Comparison of ENCODE assay signal across 8 cellular contexts in the genomic region with DNA sequence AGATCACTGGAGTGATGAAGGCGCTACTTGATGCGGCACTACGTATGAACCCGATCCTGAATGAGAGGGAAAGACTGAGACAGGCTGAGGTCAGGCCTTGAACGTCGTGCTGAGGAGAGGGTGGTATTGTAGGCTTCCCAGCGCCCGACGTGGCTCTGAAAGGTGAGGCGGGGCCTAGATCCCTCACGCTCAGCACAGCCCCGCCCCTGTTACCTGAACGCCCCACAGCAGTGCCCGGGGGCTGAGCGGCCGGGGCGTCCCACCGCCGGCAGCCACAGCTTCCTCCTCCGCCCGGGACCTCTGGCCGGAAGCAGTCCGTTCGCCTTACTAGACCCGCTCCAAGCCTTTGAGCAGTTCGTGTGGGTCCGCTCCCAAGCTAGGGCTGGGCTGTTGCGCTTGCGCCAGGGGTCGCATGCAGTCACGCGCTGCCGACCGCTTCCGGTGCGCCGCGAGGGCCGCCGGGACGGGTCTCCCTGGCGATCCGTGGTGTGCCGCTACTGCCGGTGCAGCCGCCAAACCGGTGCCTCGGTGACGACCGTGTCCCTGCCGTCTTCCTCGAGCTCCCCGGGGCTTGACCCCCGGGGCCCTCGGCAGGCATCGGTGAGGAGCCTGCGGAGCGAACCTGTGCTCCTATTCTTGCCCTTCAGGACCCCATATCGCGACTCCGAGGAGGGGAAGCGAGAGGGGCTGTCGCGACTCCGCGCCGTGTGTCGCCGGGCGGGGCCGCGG. TPM values are rescaled to one million over a fixed set of nuclear protein-coding genes. Genes with fewer than 3 reads are reported as not detected.
DNase-seq lines count a peak whose midpoint lies in the region; TF ChIP-seq lines count a peak whose summit lies in the region.

A gene with protein sequence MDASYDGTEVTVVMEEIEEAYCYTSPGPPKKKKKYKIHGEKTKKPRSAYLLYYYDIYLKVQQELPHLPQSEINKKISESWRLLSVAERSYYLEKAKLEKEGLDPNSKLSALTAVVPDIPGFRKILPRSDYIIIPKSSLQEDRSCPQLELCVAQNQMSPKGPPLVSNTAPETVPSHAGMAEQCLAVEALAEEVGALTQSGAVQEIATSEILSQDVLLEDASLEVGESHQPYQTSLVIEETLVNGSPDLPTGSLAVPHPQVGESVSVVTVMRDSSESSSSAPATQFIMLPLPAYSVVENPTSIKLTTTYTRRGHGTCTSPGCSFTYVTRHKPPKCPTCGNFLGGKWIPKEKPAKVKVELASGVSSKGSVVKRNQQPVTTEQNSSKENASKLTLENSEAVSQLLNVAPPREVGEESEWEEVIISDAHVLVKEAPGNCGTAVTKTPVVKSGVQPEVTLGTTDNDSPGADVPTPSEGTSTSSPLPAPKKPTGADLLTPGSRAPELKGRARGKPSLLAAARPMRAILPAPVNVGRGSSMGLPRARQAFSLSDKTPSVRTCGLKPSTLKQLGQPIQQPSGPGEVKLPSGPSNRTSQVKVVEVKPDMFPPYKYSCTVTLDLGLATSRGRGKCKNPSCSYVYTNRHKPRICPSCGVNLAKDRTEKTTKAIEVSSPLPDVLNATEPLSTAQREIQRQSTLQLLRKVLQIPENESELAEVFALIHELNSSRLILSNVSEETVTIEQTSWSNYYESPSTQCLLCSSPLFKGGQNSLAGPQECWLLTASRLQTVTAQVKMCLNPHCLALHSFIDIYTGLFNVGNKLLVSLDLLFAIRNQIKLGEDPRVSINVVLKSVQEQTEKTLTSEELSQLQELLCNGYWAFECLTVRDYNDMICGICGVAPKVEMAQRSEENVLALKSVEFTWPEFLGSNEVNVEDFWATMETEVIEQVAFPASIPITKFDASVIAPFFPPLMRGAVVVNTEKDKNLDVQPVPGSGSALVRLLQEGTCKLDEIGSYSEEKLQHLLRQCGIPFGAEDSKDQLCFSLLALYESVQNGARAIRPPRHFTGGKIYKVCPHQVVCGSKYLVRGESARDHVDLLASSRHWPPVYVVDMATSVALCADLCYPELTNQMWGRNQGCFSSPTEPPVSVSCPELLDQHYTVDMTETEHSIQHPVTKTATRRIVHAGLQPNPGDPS (N-terminal part only) (plus strand): TSS at position 479 of the 729 bp plus-strand sequence. CDS start 4,114 bp downstream, outside the sequence.
Gene TIGD6, minus strand, starts transcription at position 394 of the 729 bp plus-strand sequence. CDS start 4,306 bp downstream, outside the sequence.

- TF ChIP-seq EP300 in suprapubic skin (IDR thresholded peaks at IDR 0.05), result no peak

- H3K27me3 ChIP-seq in SJSA1 (replicated peaks) (no peaks in the 10 kb centered on the region), suprapubic skin (no peaks in the 10 kb centered on the region)

- peaks cover 16% of the 10 kb centered on the region for H3K36me3 Mint-ChIP-seq in activated naive CD4-positive, alpha-beta T cell treated with anti-CD3 and anti-CD28 coated beads, Interleukin-2, amount 10 ng/mL, durations not matched to agents 7 days and 5 days

- no peaks in the 10 kb centered on the region for H3K27me3 Mint-ChIP-seq in activated naive CD4-positive, alpha-beta T cell treated with anti-CD3 and anti-CD28 coated beads, Interleukin-2, amount 10 ng/mL, durations not matched to agents 7 days and 5 days

- DNase-seq in GM04504 (ENCODE audit: low read depth), result peak; percentile 83
- peak; percentile 85 for DNase-seq in HFF-Myc (ENCODE audit: extremely low read depth, low read depth)
- peak; percentile 95 for DNase-seq in MV-4-11 (lab: John Stamatoyannopoulos, UW)
- DNase-seq in SJSA1 (ENCODE audit: low read depth in 1 of 2, low spot score in 2 of 2), result peak; percentile 94 to 98
- peak; percentile 90 for DNase-seq in activated naive CD4-positive, alpha-beta T cell treated with anti-CD3 and anti-CD28 coated beads, Interleukin-2, amount 10 ng/mL, durations not matched to agents 7 days and 5 days
- DNase-seq in germinal center (ENCODE audit: low spot score), result peak; percentile 91
- DNase-seq in nucleus accumbens (lab: John Stamatoyannopoulos, UW), result peak; percentile 43 to 94 (median 87)
- DNase-seq in suprapubic skin (ENCODE audit: low spot score in 2 of 2), result peak; percentile 93 to 95

- TF ChIP-seq POLR2A in suprapubic skin (IDR thresholded peaks at IDR 0.05), result peak; percentile 16 to 83

- H3K4me1 Mint-ChIP-seq in activated naive CD4-positive, alpha-beta T cell treated with anti-CD3 and anti-CD28 coated beads, Interleukin-2, amount 10 ng/mL, durations not matched to agents 7 days and 5 days, result peaks cover 41% of the 10 kb centered on the region

- peak within 1 kb of the TSS; percentile 96 for H3K27ac Mint-ChIP-seq in activated naive CD4-positive, alpha-beta T cell treated with anti-CD3 and anti-CD28 coated beads, Interleukin-2, amount 10 ng/mL, durations not matched to agents 7 days and 5 days

- H3K27ac ChIP-seq in SJSA1, result peak within 1 kb of the TSS; percentile 83
- H3K27ac ChIP-seq in suprapubic skin, result peak within 1 kb of the TSS; percentile 95

- TF ChIP-seq CTCF in HFF-Myc (IDR thresholded peaks at IDR 0.05; ENCODE audit: low read depth, low read length, missing control alignments) (no peak), suprapubic skin (IDR thresholded peaks at IDR 0.05) (no peak)

- H3K36me3 ChIP-seq in SJSA1, result peaks cover 48% of the 10 kb centered on the region
- H3K36me3 ChIP-seq in suprapubic skin, result peaks cover 14% of the 10 kb centered on the region

- H3K4me3 ChIP-seq in HFF-Myc (replicated peaks; ENCODE audit: low read depth, low read length), result peak within 1 kb of the TSS; percentile 62
- peak within 1 kb of the TSS; percentile 90 for H3K4me3 ChIP-seq in SJSA1
- peak within 1 kb of the TSS; percentile 89 for H3K4me3 ChIP-seq in suprapubic skin

- H3K4me3 Mint-ChIP-seq in activated naive CD4-positive, alpha-beta T cell treated with anti-CD3 and anti-CD28 coated beads, Interleukin-2, amount 10 ng/mL, durations not matched to agents 7 days and 5 days, result peak within 1 kb of the TSS; percentile 82

- peaks cover 25% of the 10 kb centered on the region for H3K4me1 ChIP-seq in SJSA1 (replicated peaks)
- H3K4me1 ChIP-seq in suprapubic skin, result peaks cover 44% of the 10 kb centered on the region

- H3K9me3 ChIP-seq in SJSA1 (replicated peaks), result no peaks in the 10 kb centered on the region
- no peaks in the 10 kb centered on the region for H3K9me3 ChIP-seq in suprapubic skin

- CTCF ChIA-PET in activated naive CD4-positive, alpha-beta T cell treated with anti-CD3 and anti-CD28 coated beads, Interleukin-2, amount 10 ng/mL, durations not matched to agents 7 days and 5 days (lab: Charles Lee), result interaction anchor here (0.8 to 2.6 kb wide), 6 partner anchors 10 to 344 kb away, joined by 3 to 15 read pairs (median 4); partner anchors contain the start of gene SLC26A2

- under 1% methylated on average over 26 of the region's 72 CpGs for WGBS in suprapubic skin

- H3K9me3 Mint-ChIP-seq in activated naive CD4-positive, alpha-beta T cell treated with anti-CD3 and anti-CD28 coated beads, Interleukin-2, amount 10 ng/mL, durations not matched to agents 7 days and 5 days, result no peaks in the 10 kb centered on the region

RNA-seq across cellular contexts. Expression of the first gene that starts in this region (rescaled TPM):
- 46.6 and 65.8 TPM in 2 replicates for total RNA-seq in SJSA1 (2014; rRNA removed; shearing (Covaris generic))
- 10 to 100 TPM; 28.8 to 59.3 (median 31.4) TPM for total RNA-seq in suprapubic skin

RNA-seq across cellular contexts. Expression of gene TIGD6, which starts in this region (rescaled TPM):
- total RNA-seq in SJSA1 (2014; rRNA removed; shearing (Covaris generic)), result 5.3 and 10.0 TPM in 2 replicates
- total RNA-seq in suprapubic skin, result 1 to 10 TPM; 3.5 to 6.0 (median 4.5) TPM

Comparison
In these comparisons a context has a peak if more than half of its experiments do, and no peak if none do; other contexts are left out.
1. Peak in every context shown above with its lines: DNase-seq, H3K4me3 ChIP-seq and H3K27ac ChIP-seq.